Comparison of ENCODE assay signal across 25 cellular contexts in the genomic region with DNA sequence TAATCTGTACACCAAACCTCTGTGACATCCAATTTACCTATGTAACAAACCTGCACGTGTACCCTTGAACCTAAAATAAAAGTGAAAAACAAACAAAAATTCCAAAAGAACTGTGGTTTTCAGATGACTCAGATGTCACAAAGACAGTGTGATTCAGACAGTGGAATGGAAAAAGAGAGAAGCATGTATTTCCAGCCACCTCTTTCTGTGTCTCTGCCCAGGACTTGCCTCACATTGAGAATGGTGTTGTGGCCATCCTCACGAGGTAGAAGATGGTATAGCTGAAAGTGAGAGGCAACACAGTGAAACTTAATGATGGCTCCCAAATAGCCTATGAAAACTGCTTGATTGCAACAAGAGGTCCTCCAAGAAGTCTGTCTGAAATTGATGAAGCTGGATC.
DNase-seq lines count a peak whose midpoint lies in the region; ATAC-seq and TF ChIP-seq lines count a peak whose summit lies in the region.
"Had no signal": no experiment of that assay in that cellular context is flagged by ENCODE, and none has a peak within 500 bp of the region (broad histone marks: within the 10 kb centered on the region; RNA-seq: fewer than 3 reads in every experiment).

No MANE protein-coding gene starts in this region.

- no peaks in the 10 kb centered on the region for H3K27me3 Mint-ChIP-seq in stimulated activated naive B cell treated with anti-CD40 and anti-IgM and Interleukin-4, amounts not matched to agents 10 μg/mL and 1 μg/mL and 100 μg/mL, for 72 hours
- H3K27me3 Mint-ChIP-seq: activated CD4-positive, alpha-beta T cell treated with anti-CD3 and anti-CD28 coated beads, Interleukin-2, amount 10 ng/mL, durations not matched to agents 24 days and 14 days; dendritic cell treated with granulocyte-macrophage colony-stimulating factor and Interleukin-4, amounts not matched to agents 40 ng/mL and 50 ng/mL, for 4 days had no signal

- H3K9me2 ChIP-seq in GM23248 (ENCODE audit: insufficient read depth), result no peaks in the 10 kb centered on the region
- H3K9me2 ChIP-seq: SK-N-SH had no signal

- H3K4me2 ChIP-seq in GM23248 (ENCODE audit: unreplicated experiment), result peak overlapping the region; percentile 85
- H3K4me2 ChIP-seq: BLaER1, SK-N-SH had no signal

- no peaks in the 10 kb centered on the region for H4K20me1 ChIP-seq in GM23248 (ENCODE audit: insufficient read depth)
- H4K20me1 ChIP-seq: BLaER1 had no signal

- no peak for TF ChIP-seq CTCF in fibroblast of the aortic adventitia (IDR thresholded peaks at IDR 0.05; ENCODE audit: insufficient read depth, low read length)

- peak overlapping the region; percentile 85 for H3K9ac ChIP-seq in GM23248
- H3K9ac ChIP-seq: BLaER1, SK-N-SH had no signal

- H3K27me3 ChIP-seq in ACC112 (ENCODE audit: insufficient read depth, low read length) (peaks cover 5% of the 10 kb centered on the region), GM23248 (replicated peaks; ENCODE audit: insufficient read depth) (no peaks in the 10 kb centered on the region)
- H3K27me3 ChIP-seq: BLaER1, esophagus squamous epithelium had no signal

- peak; percentile 91 for DNase-seq in GM23248
- peak; percentile 54 for DNase-seq in RPMI7951 (ENCODE audit: low read depth)
- peak; percentile 31 for DNase-seq in fibroblast of the aortic adventitia (ENCODE audit: low read depth)
- no peak for DNase-seq in NCI-H510A treated with DMSO at 0.1 percent for 48 hours (lab: John Stamatoyannopoulos, UW)
- DNase-seq in left colon, result no peak
- no peak for DNase-seq in stimulated activated naive B cell treated with anti-CD40 and anti-IgM and Interleukin-4, amounts not matched to agents 10 μg/mL and 1 μg/mL and 100 μg/mL, for 72 hours
- DNase-seq: activated CD4-positive, alpha-beta T cell treated with anti-CD3 and anti-CD28 coated beads, Interleukin-2, amount 10 ng/mL, durations not matched to agents 24 days and 14 days; activated T-cell treated with anti-CD3 and anti-CD28 coated beads, Interleukin-2, amount 50 U/mL, for 4 hours; esophagus squamous epithelium; head of caudate nucleus; naive thymus-derived CD4-positive, alpha-beta T cell; NCI-H1092; NCI-H187; NCI-H69; SK-N-SH; small intestine; stimulated activated CD4-positive, alpha-beta T cell treated with anti-CD3 and anti-CD28 coated beads, Interleukin-2, amount 100 ng/mL, for 24 hours; T-helper 17 cell had no signal

- no peak overlapping the region for H3K27ac Mint-ChIP-seq in stimulated activated naive B cell treated with anti-CD40 and anti-IgM and Interleukin-4, amounts not matched to agents 10 μg/mL and 1 μg/mL and 100 μg/mL, for 72 hours
- H3K27ac Mint-ChIP-seq: activated CD4-positive, alpha-beta T cell treated with anti-CD3 and anti-CD28 coated beads, Interleukin-2, amount 10 ng/mL, durations not matched to agents 24 days and 14 days; dendritic cell treated with granulocyte-macrophage colony-stimulating factor and Interleukin-4, amounts not matched to agents 40 ng/mL and 50 ng/mL, for 4 days; naive thymus-derived CD4-positive, alpha-beta T cell; T-helper 17 cell had no signal

- peaks cover 6 to 10% of the 10 kb centered on the region in 2 donors for H3K9me3 Mint-ChIP-seq in stimulated activated naive B cell treated with anti-CD40 and anti-IgM and Interleukin-4, amounts not matched to agents 10 μg/mL and 1 μg/mL and 100 μg/mL, for 72 hours

- H3K79me2 ChIP-seq in ACC112 (ENCODE audit: control insufficient read depth, insufficient read depth, low read length, unreplicated experiment), result no peaks in the 10 kb centered on the region
- H3K79me2 ChIP-seq in GM23248 (ENCODE audit: insufficient read depth), result no peaks in the 10 kb centered on the region

- no peaks in the 10 kb centered on the region for H3K4me1 Mint-ChIP-seq in stimulated activated naive B cell treated with anti-CD40 and anti-IgM and Interleukin-4, amounts not matched to agents 10 μg/mL and 1 μg/mL and 100 μg/mL, for 72 hours
- H3K4me1 Mint-ChIP-seq: activated CD4-positive, alpha-beta T cell treated with anti-CD3 and anti-CD28 coated beads, Interleukin-2, amount 10 ng/mL, durations not matched to agents 24 days and 14 days; naive thymus-derived CD4-positive, alpha-beta T cell; T-helper 17 cell had no signal

- H3K9me3 ChIP-seq in GM23248 (ENCODE audit: low read depth), result no peaks in the 10 kb centered on the region
- H3K9me3 ChIP-seq: BLaER1, esophagus squamous epithelium had no signal

- in situ Hi-C loops in GM23248 (cut with MboI), result no loop called here

- H2AFZ ChIP-seq in ACC112 (ENCODE audit: low read length, unreplicated experiment), result no peak overlapping the region
- H2AFZ ChIP-seq in GM23248, result no peak overlapping the region

- ATAC-seq in HG02938 (IDR thresholded peaks at IDR 0.05; ENCODE audit: unreplicated experiment), result no peak
- ATAC-seq in left colon, result no peak
- ATAC-seq in stimulated activated naive B cell treated with anti-CD40 and anti-IgM and Interleukin-4, amounts not matched to agents 10 μg/mL and 1 μg/mL and 100 μg/mL, for 72 hours (replicated peaks), result no peak
- ATAC-seq: activated T-cell treated with anti-CD3 and anti-CD28 coated beads, Interleukin-2, amount 50 U/mL, for 4 hours; left lobe of liver; naive thymus-derived CD4-positive, alpha-beta T cell; T-helper 17 cell had no signal

- H3K36me3 ChIP-seq in ACC112 (ENCODE audit: insufficient read depth, low read length) (no peaks in the 10 kb centered on the region), GM23248 (ENCODE audit: low read depth) (no peaks in the 10 kb centered on the region)
- H3K36me3 ChIP-seq: BLaER1, esophagus squamous epithelium had no signal

- H3K4me1 ChIP-seq in ACC112 (ENCODE audit: control insufficient read depth, insufficient read depth, low read length, unreplicated experiment), result no peaks in the 10 kb centered on the region
- peaks cover 31% of the 10 kb centered on the region for H3K4me1 ChIP-seq in GM23248 (ENCODE audit: insufficient read depth)
- H3K4me1 ChIP-seq: BLaER1, esophagus squamous epithelium had no signal

- no peaks in the 10 kb centered on the region for H3K36me3 Mint-ChIP-seq in stimulated activated naive B cell treated with anti-CD40 and anti-IgM and Interleukin-4, amounts not matched to agents 10 μg/mL and 1 μg/mL and 100 μg/mL, for 72 hours
- H3K36me3 Mint-ChIP-seq: naive thymus-derived CD4-positive, alpha-beta T cell had no signal

- 0% methylated on average over 2 of the region's 2 CpGs for WGBS in GM23248 (ENCODE audit: low coverage in 1 of 2, low lambda C conversion rate in 2 of 2, missing lambda C conversion rate in 2 of 2), 2 experiments

- H3K4me3 Mint-ChIP-seq in stimulated activated naive B cell treated with anti-CD40 and anti-IgM and Interleukin-4, amounts not matched to agents 10 μg/mL and 1 μg/mL and 100 μg/mL, for 72 hours, result no peak overlapping the region
- H3K4me3 Mint-ChIP-seq: activated CD4-positive, alpha-beta T cell treated with anti-CD3 and anti-CD28 coated beads, Interleukin-2, amount 10 ng/mL, durations not matched to agents 24 days and 14 days; activated T-cell treated with anti-CD3 and anti-CD28 coated beads, Interleukin-2, amount 50 U/mL, for 4 hours; dendritic cell treated with granulocyte-macrophage colony-stimulating factor and Interleukin-4, amounts not matched to agents 40 ng/mL and 50 ng/mL, for 4 days; naive thymus-derived CD4-positive, alpha-beta T cell; T-helper 17 cell had no signal

- H3K27ac ChIP-seq in ACC112 (ENCODE audit: low read depth, low read length) (peak overlapping the region; percentile 35), GM23248 (peak overlapping the region; percentile 100)
- H3K27ac ChIP-seq: BLaER1, esophagus squamous epithelium, RWPE1, VCaP had no signal

- no peak overlapping the region for H3K4me3 ChIP-seq in ACC112 (ENCODE audit: low read depth, low read length)
- peak overlapping the region; percentile 58 for H3K4me3 ChIP-seq in GM23248
- no peak overlapping the region for H3K4me3 ChIP-seq in fibroblast of the aortic adventitia (ENCODE audit: low read depth, low read length)
- H3K4me3 ChIP-seq: BLaER1, esophagus squamous epithelium had no signal

- peaks cover 34% of the 10 kb centered on the region for H3F3A ChIP-seq in GM23248 (ENCODE audit: insufficient read depth)

- intact Hi-C loops in left colon (cut with DNase I, micrococcal nuclease), result no loop called here

Comparison
In these comparisons a context has a peak if more than half of its experiments do, and no peak if none do; other contexts are left out.
1. DNase-seq: peak in GM23248 (single experiment), RPMI7951 (single experiment) and fibroblast of the aortic adventitia (single experiment); none in NCI-H510A treated with DMSO at 0.1 percent for 48 hours (single experiment), left colon (0 of 2) and stimulated activated naive B cell treated with anti-CD40 and anti-IgM and Interleukin-4, amounts not matched to agents 10 μg/mL and 1 μg/mL and 100 μg/mL, for 72 hours (single experiment).